ENCODE assay signal across 8 cellular contexts in genomic region chr2:160278101-160278888, GRCh38.
A peak's percentile ranks its signal among the peaks of the same experiment; 100 is the strongest.
DNase-seq lines count a peak whose midpoint lies in the region; ATAC-seq, FAIRE-seq and TF ChIP-seq lines count a peak whose summit lies in the region.

No MANE protein-coding gene starts in this region.

- peaks cover 19% of the 10 kb centered on the region for H3K4me1 Mint-ChIP-seq in activated T-helper 1 cell treated with anti-CD3 and anti-CD28 coated beads, Interleukin-12 subunit alpha, Interleukin-12 subunit beta, Interleukin-2, Interleukin-4 antibody, amounts not matched to agents 30 ng/mL and 10 ng/mL and 1 ng/mL, durations not matched to agents 14 hours and 24 hours and 36 hours (ENCODE audit: low read depth)

- H2AK5ac ChIP-seq in H1 (ENCODE audit: low read depth, low read length): no peak overlapping the region

- TF ChIP-seq EP300 in H1 (IDR thresholded peaks at IDR 0.05; ENCODE audit: borderline replicate concordance in 1 of 2, low read depth in 2 of 2, low read length in 2 of 2): no peak

- peak overlapping the region; percentile 31 for H3K27ac ChIP-seq in left ventricle myocardium inferior (replicated peaks)
- no peak overlapping the region for H3K27ac ChIP-seq in H1 (ENCODE audit: low read depth, low read length)
- H3K27ac ChIP-seq in upper lobe of right lung: peak overlapping the region; percentile 12

- H3K79me2 ChIP-seq in H1 (ENCODE audit: control insufficient read depth in 1 of 2, insufficient read depth in 2 of 2, low read length in 2 of 2): no peaks in the 10 kb centered on the region

- H2BK5ac ChIP-seq in H1 (ENCODE audit: low read depth, low read length): no peak overlapping the region

- H2BK15ac ChIP-seq in H1 (ENCODE audit: low read length): no peak overlapping the region

- H3K9me3 Mint-ChIP-seq in activated T-helper 1 cell treated with anti-CD3 and anti-CD28 coated beads, Interleukin-12 subunit alpha, Interleukin-12 subunit beta, Interleukin-2, Interleukin-4 antibody, amounts not matched to agents 30 ng/mL and 10 ng/mL and 1 ng/mL, durations not matched to agents 14 hours and 24 hours and 36 hours: no peaks in the 10 kb centered on the region

- FAIRE-seq in H1 (lab: Jason Lieb, UNC): no peak

- H2AFZ ChIP-seq in H1 (ENCODE audit: low read length): no peak overlapping the region

- H3K36me3 ChIP-seq in left ventricle myocardium inferior (peaks cover 90% of the 10 kb centered on the region), H1 (ENCODE audit: control insufficient read depth in 2 of 4, insufficient read depth in 4 of 4, low read length in 3 of 4) (peaks cover 3 to 42% (median 18%) of the 10 kb centered on the region in 4 experiments; a peak in 7 of 8 replicates), upper lobe of right lung (peaks cover 89% of the 10 kb centered on the region)

- H4K8ac ChIP-seq in H1 (ENCODE audit: extremely low read depth, insufficient read depth, low read length): no peak overlapping the region

- H3K36me3 Mint-ChIP-seq in activated T-helper 1 cell treated with anti-CD3 and anti-CD28 coated beads, Interleukin-12 subunit alpha, Interleukin-12 subunit beta, Interleukin-2, Interleukin-4 antibody, amounts not matched to agents 30 ng/mL and 10 ng/mL and 1 ng/mL, durations not matched to agents 14 hours and 24 hours and 36 hours (ENCODE audit: low read depth): peaks cover 46% of the 10 kb centered on the region

- no peaks in the 10 kb centered on the region for H3K27me3 Mint-ChIP-seq in activated T-helper 1 cell treated with anti-CD3 and anti-CD28 coated beads, Interleukin-12 subunit alpha, Interleukin-12 subunit beta, Interleukin-2, Interleukin-4 antibody, amounts not matched to agents 30 ng/mL and 10 ng/mL and 1 ng/mL, durations not matched to agents 14 hours and 24 hours and 36 hours (ENCODE audit: insufficient read depth)

- no peaks in the 10 kb centered on the region for H3K23me2 ChIP-seq in H1 (ENCODE audit: low read depth, low read length)

- no peak overlapping the region for H3K56ac ChIP-seq in H1 (replicated peaks; ENCODE audit: insufficient read length, low read depth, low read length)

- no peak overlapping the region for H2BK12ac ChIP-seq in H1 (ENCODE audit: low read depth, low read length)

- TF ChIP-seq CTCF in left ventricle myocardium inferior (IDR thresholded peaks at IDR 0.05; ENCODE audit: borderline replicate concordance): no peak
- TF ChIP-seq CTCF in H1 (IDR thresholded peaks at IDR 0.05; ENCODE audit: control extremely low read depth in 1 of 3, insufficient read depth in 1 of 3, low read depth in 1 of 3, low read length in 3 of 3): no peak
- TF ChIP-seq CTCF in upper lobe of right lung (IDR thresholded peaks at IDR 0.05): no peak

- no peak overlapping the region for H3K4me3 Mint-ChIP-seq in activated T-helper 1 cell treated with anti-CD3 and anti-CD28 coated beads, Interleukin-12 subunit alpha, Interleukin-12 subunit beta, Interleukin-2, Interleukin-4 antibody, amounts not matched to agents 30 ng/mL and 10 ng/mL and 1 ng/mL, durations not matched to agents 14 hours and 24 hours and 36 hours

- CTCF ChIA-PET in H1 (lab: Charles Lee; ENCODE audit: partially characterized antibody): interaction anchor here (0.6 to 2.7 kb wide), 12 partner anchors 8 to 706 kb away, joined by 3 to 11 read pairs (median 4); no protein-coding TSS in a partner anchor

- no peak overlapping the region for H4K5ac ChIP-seq in H1 (ENCODE audit: insufficient read length, low read depth, low read length)

- ATAC-seq in HG03103 (IDR thresholded peaks at IDR 0.05; ENCODE audit: low read depth, unreplicated experiment): peak; percentile 82
- ATAC-seq in upper lobe of right lung: peak; percentile 64

- no peak overlapping the region for H3K23ac ChIP-seq in H1 (ENCODE audit: insufficient read length)

- no peak overlapping the region for H3K4me3 ChIP-seq in left ventricle myocardium inferior
- no peak overlapping the region for H3K4me3 ChIP-seq in H1 (ENCODE audit: extremely low read depth in 1 of 4, insufficient read depth in 2 of 4, low read depth in 3 of 4, low read length in 4 of 4)
- H3K4me3 ChIP-seq in upper lobe of right lung: no peak overlapping the region

- no peak overlapping the region for H3K9ac ChIP-seq in H1 (replicated peaks in 1 of 4; ENCODE audit: extremely low read depth in 1 of 4, low read depth in 3 of 4, low read length in 3 of 4)

- no peak for DNase-seq in left ventricle myocardium inferior
- no peak for DNase-seq in cardiac septum (ENCODE audit: low spot score)
- DNase-seq in H1 (ENCODE audit: low read depth in 1 of 2, low spot score in 2 of 2): no peak
- DNase-seq in upper lobe of right lung: no peak
- no peak for DNase-seq in islet precursor cell
- DNase-seq in activated T-helper 1 cell treated with anti-CD3 and anti-CD28 coated beads, Interleukin-12 subunit alpha, Interleukin-12 subunit beta, Interleukin-2, Interleukin-4 antibody, amounts not matched to agents 30 ng/mL and 10 ng/mL and 1 ng/mL, durations not matched to agents 14 hours and 24 hours and 36 hours (ENCODE audit: low spot score): no peak
- DNase-seq in effector CD8-positive, alpha-beta T cell (lab: John Stamatoyannopoulos, UW): no peak

- H3K4ac ChIP-seq in H1 (replicated peaks; ENCODE audit: insufficient read length, low read depth, low read length): no peak overlapping the region

- H4K91ac ChIP-seq in H1 (replicated peaks; ENCODE audit: insufficient read length, low read length): no peak overlapping the region

- no peaks in the 10 kb centered on the region for H3K79me1 ChIP-seq in H1 (ENCODE audit: low read depth, low read length)

- H3K27ac Mint-ChIP-seq in activated T-helper 1 cell treated with anti-CD3 and anti-CD28 coated beads, Interleukin-12 subunit alpha, Interleukin-12 subunit beta, Interleukin-2, Interleukin-4 antibody, amounts not matched to agents 30 ng/mL and 10 ng/mL and 1 ng/mL, durations not matched to agents 14 hours and 24 hours and 36 hours: no peak overlapping the region

- no peak for TF ChIP-seq POLR2A in H1 (IDR thresholded peaks at IDR 0.05; ENCODE audit: control extremely low read depth in 1 of 2, low read depth in 2 of 2, low read length in 2 of 2)

- H2BK20ac ChIP-seq in H1 (ENCODE audit: low read length): no peak overlapping the region

- no peak overlapping the region for H2BK120ac ChIP-seq in H1 (replicated peaks; ENCODE audit: low read depth, low read length)

- H3K18ac ChIP-seq in H1 (ENCODE audit: extremely low read depth, low read length): no peak overlapping the region

- 88% methylated on average over 9 of the region's 9 CpGs; no CpG with 5 or more reads in 1 of the 2 experiments for WGBS in H1 (ENCODE audit: extremely low coverage in 1 of 2, insufficient coverage in 1 of 2, insufficient read length in 1 of 2, insufficient replicate concordance in 2 of 2, low coverage in 1 of 2, low lambda C conversion rate in 2 of 2, missing lambda C conversion rate in 1 of 2), 2 experiments

- POLR2A ChIA-PET in H1 (lab: Charles Lee; ENCODE audit: partially characterized antibody): no interaction called here

- H3K14ac ChIP-seq in H1 (ENCODE audit: insufficient read length): no peak overlapping the region

- intact Hi-C loops in left ventricle myocardium inferior (cut with micrococcal nuclease) (loop anchor here (10.0 kb wide), 1 partner anchor 707 kb away; no protein-coding TSS in a partner anchor), cardiac septum (cut with DNase I) (no loop called here), upper lobe of right lung (cut with DNase I) (no loop called here)
- intact Hi-C loops in activated T-helper 1 cell treated with anti-CD3 and anti-CD28 coated beads, Interleukin-12 subunit alpha, Interleukin-12 subunit beta, Interleukin-2, Interleukin-4 antibody, amounts not matched to agents 30 ng/mL and 10 ng/mL and 1 ng/mL, durations not matched to agents 14 hours and 24 hours and 36 hours (cut with micrococcal nuclease): no loop called here

- TF ChIP-seq RAD21 in H1 (IDR thresholded peaks at IDR 0.05 in 1 of 2, conservative IDR thresholded peaks at IDR 0.05 in 1 of 2; ENCODE audit: low read depth in 2 of 2, low read length in 2 of 2): no peak

- H3K9me3 ChIP-seq in left ventricle myocardium inferior (replicated peaks) (no peaks in the 10 kb centered on the region), H1 (ENCODE audit: insufficient read depth in 2 of 2, low read depth in 1 of 2, low read length in 1 of 2) (no peaks in the 10 kb centered on the region), upper lobe of right lung (no peaks in the 10 kb centered on the region)

- H3K27me3 ChIP-seq in left ventricle myocardium inferior (ENCODE audit: low read depth): no peaks in the 10 kb centered on the region
- peaks cover 0 to 1% (median 0%) of the 10 kb centered on the region in 4 experiments; a peak in 1 of 7 replicates for H3K27me3 ChIP-seq in H1 (replicated peaks in 1 of 4; ENCODE audit: control insufficient read depth in 3 of 4, extremely low read depth in 1 of 4, insufficient read depth in 3 of 4, low read length in 3 of 4)
- no peaks in the 10 kb centered on the region for H3K27me3 ChIP-seq in upper lobe of right lung

- H3K4me2 ChIP-seq in H1 (ENCODE audit: insufficient read depth in 1 of 2, low read depth in 2 of 2, low read length in 2 of 2): no peak overlapping the region

- H3K4me1 ChIP-seq in left ventricle myocardium inferior: peaks cover 24% of the 10 kb centered on the region
- H3K4me1 ChIP-seq in H1 (replicated peaks in 1 of 4; ENCODE audit: control insufficient read depth in 3 of 4, insufficient read depth in 4 of 4, low read length in 3 of 4): no peaks in the 10 kb centered on the region
- H3K4me1 ChIP-seq in upper lobe of right lung: peaks cover 42% of the 10 kb centered on the region

- no peaks in the 10 kb centered on the region for H4K20me1 ChIP-seq in H1 (replicated peaks in 1 of 2; ENCODE audit: control insufficient read depth in 1 of 2, insufficient read depth in 2 of 2, low read length in 2 of 2)

TF ChIP-seq in H1, 55 proteins besides CTCF, POLR2A, EP300 and RAD21 (continues in another document):
- TF ChIP-seq EGR1 (IDR thresholded peaks at IDR 0.05; ENCODE audit: borderline replicate concordance, low read depth, low read length): no peak
- no peak for TF ChIP-seq KDM4A (IDR thresholded peaks at IDR 0.05; ENCODE audit: low read depth, low read length, severe bottlenecking)
- no peak for TF ChIP-seq SP2 (IDR thresholded peaks at IDR 0.05; ENCODE audit: low read length)
- TF ChIP-seq GTF2F1 (IDR thresholded peaks at IDR 0.05; ENCODE audit: borderline replicate concordance, low read depth, low read length): no peak
- TF ChIP-seq SIX5 (IDR thresholded peaks at IDR 0.05; ENCODE audit: low read depth, low read length): no peak
- no peak for TF ChIP-seq JUN (IDR thresholded peaks at IDR 0.05; ENCODE audit: low read depth, low read length)
- peak; percentile 91 for TF ChIP-seq RFX5 (IDR thresholded peaks at IDR 0.05; ENCODE audit: borderline replicate concordance, low read depth, low read length)
- TF ChIP-seq PHF8 (conservative IDR thresholded peaks at IDR 0.05; ENCODE audit: low read depth, low read length): no peak
